In genomic region chr9:135858491-135859185, GRCh38 we compare ENCODE assay signal across 18 cellular contexts. TPM values are rescaled to one million over a fixed set of nuclear protein-coding genes. Genes with fewer than 3 reads are reported as not detected.
DNase-seq lines count a peak whose midpoint lies in the region; ATAC-seq and TF ChIP-seq lines count a peak whose summit lies in the region.
"Had no signal": no experiment of that assay in that cellular context is flagged by ENCODE, and none has a peak within 500 bp of the region (broad histone marks: within the 10 kb centered on the region; RNA-seq: fewer than 3 reads in every experiment).

No MANE protein-coding gene starts in this region.

- POLR2A ChIA-PET in HCT116 (lab: Charles Lee), result no interaction called here

- no peaks in the 10 kb centered on the region for H3K9me2 ChIP-seq in HCT116 (ENCODE audit: insufficient read depth)

- DNase-seq in A172 (ENCODE audit: low spot score) (peak; percentile 27), HCT116 (ENCODE audit: low read depth, low spot score) (no peak), myocyte (ENCODE audit: low read depth) (peak; percentile 67), 8988T (no peak), kidney glomerular epithelial cell (lab: John Stamatoyannopoulos, UW) (no peak), SJCRH30 (no peak)
- no peak for DNase-seq in activated CD4-positive, alpha-beta T cell treated with anti-CD3 and anti-CD28 coated beads, Interleukin-2, amount 50 U/mL, for 4 hours
- DNase-seq: activated CD8-positive, alpha-beta memory T cell treated with anti-CD3 and anti-CD28 coated beads, Interleukin-2, amount 50 U/mL, for 4 hours; heart left ventricle; immature natural killer cell; mesenchymal stem cell; NCI-H187 treated with DMSO at 0.1 percent for 48 hours had no signal

- no TSS peak for BruUV-seq in HCT116 (replicated peaks; lab: Mats Ljungman, UMichigan)

- H3K4me1 ChIP-seq in HCT116 (ENCODE audit: control insufficient read depth in 1 of 2, insufficient read depth in 2 of 2, low read length in 2 of 2) (peaks cover 0 to 17% of the 10 kb centered on the region in 2 experiments; a peak in 1 of 4 replicates), SJCRH30 (no peaks in the 10 kb centered on the region)
- H3K4me1 ChIP-seq: heart left ventricle, neural progenitor cell, vagina had no signal

- H3K27me3 ChIP-seq in HCT116 (ENCODE audit: insufficient read depth, low read length) (no peaks in the 10 kb centered on the region), SJCRH30 (no peaks in the 10 kb centered on the region)
- H3K27me3 ChIP-seq: heart left ventricle, neural progenitor cell, vagina had no signal

- H3K9me3 Mint-ChIP-seq in brain, result no peaks in the 10 kb centered on the region
- H3K9me3 Mint-ChIP-seq: dendritic cell treated with granulocyte-macrophage colony-stimulating factor and Interleukin-4, amounts not matched to agents 40 ng/mL and 50 ng/mL, for 4 days; immature natural killer cell; neural progenitor cell; T-helper 2 cell treated with Interferon-gamma antibody and Interleukin-4, amounts not matched to agents 5 μg/mL and 100 μg/mL, for 36 hours had no signal

- intact Hi-C loops in HCT116 (cut with micrococcal nuclease), result no loop called here

- H3K36me3 Mint-ChIP-seq in brain, result peaks cover 75% of the 10 kb centered on the region

- H3K27ac Mint-ChIP-seq in brain, result peak overlapping the region in 4 of 5 experiments; percentile 2 to 69 (median 10)
- H3K27ac Mint-ChIP-seq: dendritic cell treated with granulocyte-macrophage colony-stimulating factor and Interleukin-4, amounts not matched to agents 40 ng/mL and 50 ng/mL, for 4 days; immature natural killer cell; neural progenitor cell; T-helper 2 cell treated with Interferon-gamma antibody and Interleukin-4, amounts not matched to agents 5 μg/mL and 100 μg/mL, for 36 hours had no signal

- no peak overlapping the region for H2AFZ ChIP-seq in HCT116 (ENCODE audit: low read depth, low read length, poor library complexity, severe bottlenecking)
- H2AFZ ChIP-seq: neural progenitor cell had no signal

- no peak overlapping the region for H3K4me2 ChIP-seq in HCT116 (ENCODE audit: low read length)
- H3K4me2 ChIP-seq: neural progenitor cell had no signal

- H3K9ac ChIP-seq in HCT116 (ENCODE audit: low read length), result no peak overlapping the region
- H3K9ac ChIP-seq: neural progenitor cell had no signal

- H3K27me3 Mint-ChIP-seq in brain, result no peaks in the 10 kb centered on the region
- H3K27me3 Mint-ChIP-seq: dendritic cell treated with granulocyte-macrophage colony-stimulating factor and Interleukin-4, amounts not matched to agents 40 ng/mL and 50 ng/mL, for 4 days had no signal

- H3K36me3 ChIP-seq in HCT116 (ENCODE audit: control insufficient read depth in 1 of 2, insufficient read depth in 2 of 2, low read length in 2 of 2), result peaks cover 0 to 2% of the 10 kb centered on the region in 2 experiments; a peak in 1 of 4 replicates
- H3K36me3 ChIP-seq in SJCRH30, result peaks cover 13% of the 10 kb centered on the region
- H3K36me3 ChIP-seq: neural progenitor cell had no signal

- 0 out of 2 replicates have a peak, but pooled peaks have one; percentile 27 for ATAC-seq in HCT116
- ATAC-seq: activated CD4-positive, CD25-positive, alpha-beta regulatory T cell treated with anti-CD3 and anti-CD28 coated beads, Interleukin-2, amount 50 U/mL, for 24 hours; heart left ventricle had no signal

- H3K4me3 ChIP-seq in HCT116 (replicated peaks in 1 of 2; ENCODE audit: low read depth in 1 of 2, low read length in 2 of 2), result no peak overlapping the region
- no peak overlapping the region for H3K4me3 ChIP-seq in SJCRH30
- H3K4me3 ChIP-seq: heart left ventricle, neural progenitor cell, vagina had no signal

- no peak overlapping the region for H3K27ac ChIP-seq in HCT116 (ENCODE audit: low read depth, low read length)
- no peak overlapping the region for H3K27ac ChIP-seq in SJCRH30
- H3K27ac ChIP-seq: heart left ventricle, neural progenitor cell, vagina had no signal

- no peak for TF ChIP-seq POLR2A in HCT116 (IDR thresholded peaks at IDR 0.05; ENCODE audit: borderline replicate concordance, extremely low read depth, insufficient read depth, insufficient read length)

- no peaks in the 10 kb centered on the region for H3K9me3 ChIP-seq in HCT116 (ENCODE audit: control insufficient read depth in 1 of 2, insufficient read depth in 1 of 2, low read depth in 1 of 2, low read length in 2 of 2)
- H3K9me3 ChIP-seq in SJCRH30 (replicated peaks), result no peaks in the 10 kb centered on the region
- H3K9me3 ChIP-seq: heart left ventricle, vagina had no signal

- H3K4me3 Mint-ChIP-seq in brain, result no peak overlapping the region
- H3K4me3 Mint-ChIP-seq: dendritic cell treated with granulocyte-macrophage colony-stimulating factor and Interleukin-4, amounts not matched to agents 40 ng/mL and 50 ng/mL, for 4 days; immature natural killer cell; neural progenitor cell; T-helper 2 cell treated with Interferon-gamma antibody and Interleukin-4, amounts not matched to agents 5 μg/mL and 100 μg/mL, for 36 hours had no signal

- CTCF ChIA-PET in HCT116 (lab: Charles Lee), result no interaction called here

- no peaks in the 10 kb centered on the region; the same call in 1 of the 2 replicates for H4K20me1 ChIP-seq in HCT116 (ENCODE audit: insufficient read depth)

- no peak for TF ChIP-seq CTCF in HCT116 (IDR thresholded peaks at IDR 0.05 in 2 of 3, conservative IDR thresholded peaks at IDR 0.05 in 1 of 3; ENCODE audit: borderline replicate concordance in 1 of 3, insufficient read depth in 1 of 3, low read depth in 2 of 3, low read length in 2 of 3)
- no peak for TF ChIP-seq CTCF in brain (conservative IDR thresholded peaks at IDR 0.05)

- peaks cover 30% of the 10 kb centered on the region for H3K79me2 ChIP-seq in HCT116 (ENCODE audit: insufficient read depth, low read length)

- peaks cover 4% of the 10 kb centered on the region for H3K4me1 Mint-ChIP-seq in brain
- H3K4me1 Mint-ChIP-seq: neural progenitor cell had no signal

- no peak for TF ChIP-seq RAD21 in HCT116 (IDR thresholded peaks at IDR 0.05; ENCODE audit: low read depth)

- RAD21 ChIA-PET in HCT116 (lab: Charles Lee; ENCODE audit: low non-redundant PET in 1 of 2, low total read pairs in 2 of 2, uncharacterized antibody in 2 of 2, unreplicated experiment in 2 of 2), result no interaction called here

TF ChIP-seq in HCT116, 20 proteins besides CTCF, POLR2A, EP300 and RAD21 (continues in another document):
- no peak for TF ChIP-seq ELF1 (IDR thresholded peaks at IDR 0.05; ENCODE audit: borderline replicate concordance, low read depth)
- TF ChIP-seq TCF7L2 (IDR thresholded peaks at IDR 0.05; ENCODE audit: borderline replicate concordance, extremely low read depth, insufficient read depth, insufficient read length), result no peak
- no peak for TF ChIP-seq CBX3 (IDR thresholded peaks at IDR 0.05; ENCODE audit: low read depth)
- TF ChIP-seq POLR2AphosphoS5 (IDR thresholded peaks at IDR 0.05; ENCODE audit: low read depth, low read length), result no peak
- no peak for TF ChIP-seq EGR1 (IDR thresholded peaks at IDR 0.05; ENCODE audit: low read depth)
- TF ChIP-seq EZH2phosphoT487 (IDR thresholded peaks at IDR 0.05; ENCODE audit: borderline replicate concordance), result no peak
- TF ChIP-seq FOSL1 (IDR thresholded peaks at IDR 0.05; ENCODE audit: low read depth), result no peak
- TF ChIP-seq REST (IDR thresholded peaks at IDR 0.05; ENCODE audit: low read depth), result no peak
- TF ChIP-seq SP1 (IDR thresholded peaks at IDR 0.05; ENCODE audit: low read depth), result no peak
- no peak for TF ChIP-seq ZNF274 (IDR thresholded peaks at IDR 0.05; ENCODE audit: low read depth, low read length)
- no peak for TF ChIP-seq SIN3A (IDR thresholded peaks at IDR 0.05; ENCODE audit: low read depth)
- no peak for TF ChIP-seq JUND (IDR thresholded peaks at IDR 0.05)
- TF ChIP-seq CEBPB (IDR thresholded peaks at IDR 0.05; ENCODE audit: low read depth), result no peak
- TF ChIP-seq SRF (IDR thresholded peaks at IDR 0.05; ENCODE audit: low read depth), result no peak

RNA-seq across cellular contexts. Expression of gene CAMSAP1, which starts 48.7 kb away (rescaled TPM):
- 30.7 TPM in 2 replicates for total RNA-seq in A172 (2014; rRNA removed; shearing (Covaris generic))
- total RNA-seq in HCT116 (2021; ENCODE audit: unreplicated experiment), result 33.1 TPM
- 17.8 and 18.1 TPM in 2 replicates for polyA plus RNA-seq in HCT116 (2012)
- polyA plus RNA-seq in brain (ENCODE audit: insufficient read depth, low read depth, low replicate concordance), result 44.7 TPM
- 45.8 and 57.8 TPM in 2 replicates for total RNA-seq in myocyte
- polyA plus RNA-seq in myocyte (2012), result 22.2 TPM
- 34.4 and 42.3 TPM in 2 replicates for total RNA-seq in SJCRH30 (2014; rRNA removed; shearing (Covaris generic))

Comparison
In these comparisons a context has a peak if more than half of its experiments do, and no peak if none do; other contexts are left out.
1. DNase-seq: peak in A172 (single experiment) and myocyte (single experiment); none in HCT116 (single experiment), 8988T (single experiment), activated CD4-positive, alpha-beta T cell treated with anti-CD3 and anti-CD28 coated beads, Interleukin-2, amount 50 U/mL, for 4 hours (0 of 2), kidney glomerular epithelial cell (single experiment) and SJCRH30 (0 of 2).